Comparison of ENCODE assay signal across 1 cellular context in the genomic region with DNA sequence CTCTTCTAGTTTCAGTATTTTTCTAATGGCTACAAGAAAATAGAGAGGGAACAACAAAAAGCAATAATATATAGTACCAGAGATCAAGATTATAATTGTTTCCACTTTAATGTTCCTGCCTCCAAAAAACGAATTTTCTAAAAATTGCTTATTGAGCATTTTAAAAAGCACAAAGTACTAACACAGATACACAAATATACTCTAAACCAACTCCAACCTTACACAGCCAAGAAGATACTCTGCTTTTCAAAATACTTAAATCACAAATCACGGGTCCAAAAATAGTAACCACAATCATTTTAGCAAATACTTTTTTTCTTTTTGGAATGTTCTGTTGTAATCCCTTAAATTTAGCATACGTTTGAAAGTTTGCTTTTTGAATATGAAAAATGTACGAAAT.
A peak's percentile ranks its signal among the peaks of the same experiment; 100 is the strongest.
TF ChIP-seq lines count a peak whose summit lies in the region.

No MANE protein-coding gene starts in this region.

TF ChIP-seq in GM12878, 131 proteins besides CTCF, POLR2A, EP300 and RAD21 (continued from another document):
- TF ChIP-seq ZBTB40 (IDR thresholded peaks at IDR 0.05; ENCODE audit: borderline replicate concordance): 0 out of 2 replicates have a peak, but pooled peaks have one; percentile 7
- peak; percentile 33 for TF ChIP-seq MEF2B (IDR thresholded peaks at IDR 0.05; ENCODE audit: partially characterized antibody, poor library complexity, severe bottlenecking)
TF ChIP-seq in GM12878: peak in this region for 2.
